In genomic region chr17:7214300-7215135, GRCh38 we compare ENCODE assay signal across 1 cellular context.
A peak's percentile ranks its signal among the peaks of the same experiment; 100 is the strongest.
TF ChIP-seq lines count a peak whose summit lies in the region.

No MANE protein-coding gene starts in this region.

TF ChIP-seq in HepG2, 621 proteins besides CTCF, POLR2A, EP300 and RAD21 (continued from another document and continues in another):
- no peak for TF ChIP-seq CSRNP1 (CRISPR knock-in tag; IDR thresholded peaks at IDR 0.05)
- no peak for TF ChIP-seq BATF2 (CRISPR knock-in tag; IDR thresholded peaks at IDR 0.05)
- TF ChIP-seq ZNF292 (CRISPR knock-in tag; IDR thresholded peaks at IDR 0.05; ENCODE audit: borderline replicate concordance, low read depth) = no peak
- TF ChIP-seq THYN1 (CRISPR knock-in tag; IDR thresholded peaks at IDR 0.05; ENCODE audit: borderline replicate concordance, low read depth) = no peak
- no peak for TF ChIP-seq ZNF468 (CRISPR knock-in tag; IDR thresholded peaks at IDR 0.05)
- no peak for TF ChIP-seq ZNF839 (CRISPR knock-in tag; IDR thresholded peaks at IDR 0.05; ENCODE audit: borderline replicate concordance)
- TF ChIP-seq TAF1 (CRISPR knock-in tag; IDR thresholded peaks at IDR 0.05) = no peak
- TF ChIP-seq CHD2 (IDR thresholded peaks at IDR 0.05; ENCODE audit: low read depth, low read length) = peak; percentile 51; the same call in 1 of the 2 replicates
- no peak for TF ChIP-seq ZNF101 (CRISPR knock-in tag; IDR thresholded peaks at IDR 0.05; ENCODE audit: borderline replicate concordance, low read depth)
- no peak for TF ChIP-seq MTERF4 (CRISPR knock-in tag; IDR thresholded peaks at IDR 0.05)
- no peak for TF ChIP-seq MYC (CRISPR knock-in tag; IDR thresholded peaks at IDR 0.05; ENCODE audit: borderline replicate concordance)
- TF ChIP-seq TBL1XR1 (IDR thresholded peaks at IDR 0.05; ENCODE audit: borderline replicate concordance, low read length, partially characterized antibody) = peak; percentile 74
- peak; percentile 66; the same call in 1 of the 2 replicates for TF ChIP-seq MAZ (IDR thresholded peaks at IDR 0.05; ENCODE audit: borderline replicate concordance, low read depth, low read length)
- TF ChIP-seq MAZ (CRISPR knock-in tag; IDR thresholded peaks at IDR 0.05; ENCODE audit: low read depth) = peak; percentile 8
- 0 out of 2 replicates have a peak, but pooled peaks have one; percentile 8 for TF ChIP-seq GATAD1 (CRISPR knock-in tag; IDR thresholded peaks at IDR 0.05)
- no peak for TF ChIP-seq DMTF1 (CRISPR knock-in tag; IDR thresholded peaks at IDR 0.05)
- TF ChIP-seq SP1 (IDR thresholded peaks at IDR 0.05) = no peak
- peak; percentile 84 for TF ChIP-seq SP1 (CRISPR knock-in tag; IDR thresholded peaks at IDR 0.05)
- TF ChIP-seq ZNF256 (CRISPR knock-in tag; conservative IDR thresholded peaks at IDR 0.05) = no peak
- no peak for TF ChIP-seq ISX (CRISPR knock-in tag; conservative IDR thresholded peaks at IDR 0.05)
- no peak for TF ChIP-seq ZNF333 (CRISPR knock-in tag; IDR thresholded peaks at IDR 0.05; ENCODE audit: borderline replicate concordance)
- TF ChIP-seq ZNF124 (CRISPR knock-in tag; IDR thresholded peaks at IDR 0.05) = 0 out of 2 replicates have a peak, but pooled peaks have one; percentile 45
- TF ChIP-seq PCBP1 (IDR thresholded peaks at IDR 0.05; ENCODE audit: borderline replicate concordance, low read depth, low read length) = 0 out of 2 replicates have a peak, but pooled peaks have one; percentile 75
- no peak for TF ChIP-seq ZNF597 (CRISPR knock-in tag; IDR thresholded peaks at IDR 0.05)
- TF ChIP-seq ZFX (CRISPR knock-in tag; IDR thresholded peaks at IDR 0.05; ENCODE audit: low read depth) = no peak
- peak; percentile 99 for TF ChIP-seq ZNF143 (CRISPR knock-in tag; IDR thresholded peaks at IDR 0.05)
- TF ChIP-seq HDAC1 (CRISPR knock-in tag; IDR thresholded peaks at IDR 0.05) = peak; percentile 18; the same call in 1 of the 2 replicates
- TF ChIP-seq MEIS1 (CRISPR knock-in tag; IDR thresholded peaks at IDR 0.05; ENCODE audit: borderline replicate concordance) = peak; percentile 80; the same call in 1 of the 2 replicates
- TF ChIP-seq ZNF775 (CRISPR knock-in tag; IDR thresholded peaks at IDR 0.05; ENCODE audit: borderline replicate concordance) = no peak
- TF ChIP-seq MAX (IDR thresholded peaks at IDR 0.05) = peak; percentile 20
- TF ChIP-seq KDM2A (CRISPR knock-in tag; IDR thresholded peaks at IDR 0.05; ENCODE audit: borderline replicate concordance, low read depth) = peak; percentile 25; the same call in 1 of the 2 replicates
- peak; percentile 25; the same call in 1 of the 2 replicates for TF ChIP-seq IRF2 (CRISPR knock-in tag; IDR thresholded peaks at IDR 0.05)
- no peak for TF ChIP-seq PHF21A (CRISPR knock-in tag; IDR thresholded peaks at IDR 0.05)
- no peak for TF ChIP-seq FIP1L1 (IDR thresholded peaks at IDR 0.05; ENCODE audit: borderline replicate concordance, insufficient read depth, low read depth, low read length)
- TF ChIP-seq HOMEZ (CRISPR knock-in tag; IDR thresholded peaks at IDR 0.05; ENCODE audit: low read depth) = 0 out of 2 replicates have a peak, but pooled peaks have one; percentile 22
- TF ChIP-seq ZNF567 (CRISPR knock-in tag; IDR thresholded peaks at IDR 0.05; ENCODE audit: borderline replicate concordance) = 0 out of 2 replicates have a peak, but pooled peaks have one; percentile 36
- no peak for TF ChIP-seq ZNF503 (CRISPR knock-in tag; IDR thresholded peaks at IDR 0.05)
- peak; percentile 78; the same call in 1 of the 2 replicates for TF ChIP-seq CREM (IDR thresholded peaks at IDR 0.05)
- TF ChIP-seq CREM (CRISPR knock-in tag; IDR thresholded peaks at IDR 0.05) = no peak
- peak; percentile 70 for TF ChIP-seq ZNF687 (CRISPR knock-in tag; IDR thresholded peaks at IDR 0.05)
- TF ChIP-seq SNAI1 (CRISPR knock-in tag; IDR thresholded peaks at IDR 0.05; ENCODE audit: borderline replicate concordance) = no peak
- no peak for TF ChIP-seq NR2F2 (IDR thresholded peaks at IDR 0.05; ENCODE audit: borderline replicate concordance, low read depth)
- TF ChIP-seq ZNF430 (CRISPR knock-in tag; IDR thresholded peaks at IDR 0.05) = peak; percentile 47; the same call in 1 of the 2 replicates
- no peak for TF ChIP-seq ATRX (CRISPR knock-in tag; IDR thresholded peaks at IDR 0.05; ENCODE audit: borderline replicate concordance)
- TF ChIP-seq ZNF704 (CRISPR knock-in tag; IDR thresholded peaks at IDR 0.05; ENCODE audit: borderline replicate concordance) = 0 out of 2 replicates have a peak, but pooled peaks have one; percentile 53
- TF ChIP-seq SP2 (CRISPR knock-in tag; IDR thresholded peaks at IDR 0.05) = peak; percentile 89
- TF ChIP-seq ZBTB7A (CRISPR knock-in tag; IDR thresholded peaks at IDR 0.05) = no peak
- TF ChIP-seq AGO1 (IDR thresholded peaks at IDR 0.05; ENCODE audit: low read depth, low read length, poor library complexity, severe bottlenecking) = peak; percentile 47
- no peak for TF ChIP-seq SMARCE1 (IDR thresholded peaks at IDR 0.05; ENCODE audit: borderline replicate concordance)
- TF ChIP-seq ZNF75D (CRISPR knock-in tag; IDR thresholded peaks at IDR 0.05; ENCODE audit: borderline replicate concordance) = no peak
- TF ChIP-seq TBX3 (IDR thresholded peaks at IDR 0.05; ENCODE audit: borderline replicate concordance) = no peak
- TF ChIP-seq ATF3 (CRISPR knock-in tag; IDR thresholded peaks at IDR 0.05) = no peak
- no peak for TF ChIP-seq KLF13 (CRISPR knock-in tag; IDR thresholded peaks at IDR 0.05)
- peak; percentile 80; the same call in 1 of the 2 replicates for TF ChIP-seq ZNF383 (CRISPR knock-in tag; IDR thresholded peaks at IDR 0.05; ENCODE audit: borderline replicate concordance)
